In genomic region chr9:107292811-107293554, GRCh38 we compare ENCODE assay signal across 18 cellular contexts. TPM values are rescaled to one million over a fixed set of nuclear protein-coding genes. Genes with fewer than 3 reads are reported as not detected.
DNase-seq lines count a peak whose midpoint lies in the region; ATAC-seq, FAIRE-seq and TF ChIP-seq lines count a peak whose summit lies in the region.
"Had no signal": no experiment of that assay in that cellular context is flagged by ENCODE, and none has a peak within 500 bp of the region (broad histone marks: within the 10 kb centered on the region; RNA-seq: fewer than 3 reads in every experiment).

No MANE protein-coding gene starts in this region.

- TF ChIP-seq EP300 in suprapubic skin (IDR thresholded peaks at IDR 0.05), result no peak

- H3K4me3 ChIP-seq in suprapubic skin, result no peak overlapping the region
- H3K4me3 ChIP-seq: mucosa of descending colon, thoracic aorta had no signal

- DNase-seq in H54 (ENCODE audit: insufficient read length, low spot score) (no peak), T-helper 17 cell (no peak), foreskin melanocyte (peak; percentile 21), suprapubic skin (ENCODE audit: low spot score in 2 of 2) (no peak)
- DNase-seq in activated CD4-positive, alpha-beta T cell treated with anti-CD3 and anti-CD28 coated beads for 1 hour, result no peak
- no peak for DNase-seq in activated CD4-positive, alpha-beta T cell treated with anti-CD3 and anti-CD28 coated beads, Interleukin-2, amount 50 U/mL, for 4 hours
- DNase-seq: activated CD8-positive, alpha-beta memory T cell treated with anti-CD3 and anti-CD28 coated beads, Interleukin-2, amount 50 U/mL, for 4 hours; activated gamma-delta T cell; effector memory CD8-positive, alpha-beta T cell; mucosa of descending colon; NCI-H2029; NCI-H524; nucleus accumbens; OCI-M1; stimulated activated CD4-positive, alpha-beta T cell treated with anti-CD3 and anti-CD28 coated beads, Interleukin-4, amount 100 ng/mL, for 24 hours; T-helper 9 cell had no signal

- no peaks in the 10 kb centered on the region for H3K27me3 Mint-ChIP-seq in T-helper 17 cell
- H3K27me3 Mint-ChIP-seq: effector memory CD8-positive, alpha-beta T cell had no signal

- WGBS in suprapubic skin, result 53% methylated on average over 1 of the region's 1 CpG

- no peak for TF ChIP-seq CTCF in suprapubic skin (IDR thresholded peaks at IDR 0.05)

- peak overlapping the region; percentile 63 for H3K27ac ChIP-seq in suprapubic skin
- H3K27ac ChIP-seq: thoracic aorta had no signal

- H3K27ac Mint-ChIP-seq in T-helper 17 cell, result peak overlapping the region; percentile 9

- no peak for ATAC-seq in T-helper 17 cell
- ATAC-seq in HG03097 (IDR thresholded peaks at IDR 0.05; ENCODE audit: low FRiP score, unreplicated experiment), result no peak
- ATAC-seq: effector memory CD8-positive, alpha-beta T cell; mucosa of descending colon had no signal

- H3K4me1 Mint-ChIP-seq in T-helper 17 cell, result peaks cover 56% of the 10 kb centered on the region

- TF ChIP-seq POLR2A in H54 (IDR thresholded peaks at IDR 0.05; ENCODE audit: low read depth, low read length) (no peak), suprapubic skin (IDR thresholded peaks at IDR 0.05) (no peak)

- H3K36me3 Mint-ChIP-seq in T-helper 17 cell (ENCODE audit: low read depth), result no peaks in the 10 kb centered on the region

- no peaks in the 10 kb centered on the region for H3K36me3 ChIP-seq in suprapubic skin
- H3K36me3 ChIP-seq: thoracic aorta had no signal

- peaks cover 64% of the 10 kb centered on the region for H3K4me1 ChIP-seq in suprapubic skin

- H3K4me3 Mint-ChIP-seq in T-helper 17 cell, result no peak overlapping the region

- FAIRE-seq in H54 (lab: Jason Lieb, UNC), result peak; percentile 75

- no peaks in the 10 kb centered on the region for H3K27me3 ChIP-seq in suprapubic skin

- no peaks in the 10 kb centered on the region for H3K9me3 ChIP-seq in T-helper 17 cell (ENCODE audit: control insufficient read depth, low read length, poor library complexity, severe bottlenecking)
- no peaks in the 10 kb centered on the region for H3K9me3 ChIP-seq in suprapubic skin
- H3K9me3 ChIP-seq: mucosa of descending colon, thoracic aorta had no signal

RNA-seq across cellular contexts. Expression of gene RAD23B, which starts 9.9 kb away (rescaled TPM):
- total RNA-seq in T-helper 17 cell (10 to 100 TPM; 64.8 to 75.8 TPM), suprapubic skin (100 to 1,000 TPM in 1 of 4 donors, 10 to 100 TPM in 3; 62.5 to 103 (median 77.1) TPM)
